ENCODE assay signal across 15 cellular contexts in the genomic region with DNA sequence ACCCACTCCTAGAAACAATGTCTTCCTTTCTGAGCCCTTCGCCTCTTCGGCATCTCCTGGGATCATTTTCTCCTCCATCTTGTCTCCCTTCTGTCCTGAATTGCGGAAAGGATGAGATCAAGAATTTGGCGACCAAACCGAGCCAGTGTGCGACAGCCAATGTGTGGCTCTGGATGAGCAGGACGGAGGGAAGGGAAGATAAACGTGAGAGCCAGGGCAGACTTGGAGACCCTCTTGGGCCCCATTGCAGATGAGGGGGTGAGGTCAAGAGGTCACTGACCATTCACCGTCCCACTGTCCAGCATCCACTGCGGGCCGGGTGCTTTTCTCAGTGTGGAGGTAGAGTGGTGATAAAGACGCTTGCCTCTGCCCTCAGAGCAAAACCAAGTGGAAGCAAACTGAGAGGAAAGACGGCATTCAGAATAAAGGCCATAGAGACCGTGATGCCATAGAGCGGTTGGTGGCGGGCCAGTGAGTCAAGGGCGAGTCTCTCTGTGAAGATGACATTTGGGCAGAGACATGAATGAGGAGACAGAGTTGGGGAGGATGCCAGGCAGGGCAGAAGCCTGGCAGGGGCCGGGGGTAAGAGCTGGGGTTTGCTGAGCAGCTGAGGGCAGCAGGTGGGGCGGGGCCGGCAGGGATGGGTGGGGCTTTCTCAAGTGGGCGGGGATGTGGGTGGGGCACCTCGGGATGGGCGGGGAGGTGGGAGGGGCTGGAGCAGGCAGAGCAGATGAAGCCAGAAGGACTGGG. TPM values are rescaled to one million over a fixed set of nuclear protein-coding genes. Genes with fewer than 3 reads are reported as not detected.
DNase-seq lines count a peak whose midpoint lies in the region; ATAC-seq, FAIRE-seq and TF ChIP-seq lines count a peak whose summit lies in the region.
"Had no signal": no experiment of that assay in that cellular context is flagged by ENCODE, and none has a peak within 500 bp of the region (broad histone marks: within the 10 kb centered on the region; RNA-seq: fewer than 3 reads in every experiment).

No MANE protein-coding gene starts in this region.

- peak; percentile 40; the same call in 2 of the 3 replicates for ATAC-seq in RWPE2 (ENCODE audit: low read depth)
- ATAC-seq: activated T-helper 17 cell treated with anti-CD3 and anti-CD28 coated beads, Interleukin-2, amount 50 U/mL, for 72 hours; right cardiac atrium; stimulated activated naive CD8-positive, alpha-beta T cell treated with anti-CD3 and anti-CD28 coated beads, Interleukin-15, Interleukin-2, amounts not matched to agents 100 U/mL and 50 U/mL, for 24 hours had no signal

- no peaks in the 10 kb centered on the region for H3K27me3 Mint-ChIP-seq in Calu3 (ENCODE audit: unreplicated experiment)
- peaks cover 4% of the 10 kb centered on the region for H3K27me3 Mint-ChIP-seq in activated T-cell treated with anti-CD3 and anti-CD28 coated beads, Interleukin-2, amount 50 U/mL, for 24 hours

- H3K4me1 Mint-ChIP-seq in Calu3 (ENCODE audit: low read depth, unreplicated experiment) = no peaks in the 10 kb centered on the region
- H3K4me1 Mint-ChIP-seq in activated T-cell treated with anti-CD3 and anti-CD28 coated beads, Interleukin-2, amount 50 U/mL, for 24 hours (ENCODE audit: low read depth) = no peaks in the 10 kb centered on the region
- H3K4me1 Mint-ChIP-seq: activated CD4-positive, alpha-beta T cell treated with anti-CD3 and anti-CD28 coated beads, Interleukin-2, amount 10 ng/mL, durations not matched to agents 24 days and 14 days; naive B cell had no signal

- H3K4me3 Mint-ChIP-seq in Calu3 (ENCODE audit: low read depth, unreplicated experiment) = no peak overlapping the region
- H3K4me3 Mint-ChIP-seq in activated T-cell treated with anti-CD3 and anti-CD28 coated beads, Interleukin-2, amount 50 U/mL, for 24 hours = no peak overlapping the region
- H3K4me3 Mint-ChIP-seq: activated CD4-positive, alpha-beta T cell treated with anti-CD3 and anti-CD28 coated beads, Interleukin-2, amount 10 ng/mL, durations not matched to agents 24 days and 14 days; activated T-helper 17 cell treated with anti-CD3 and anti-CD28 coated beads, Interleukin-2, amount 50 U/mL, for 72 hours; naive B cell had no signal

- no peak for TF ChIP-seq CTCF in Calu3 (IDR thresholded peaks at IDR 0.05; ENCODE audit: unreplicated experiment)
- TF ChIP-seq CTCF in RWPE2 (IDR thresholded peaks at IDR 0.05; ENCODE audit: poor library complexity, severe bottlenecking) = no peak

- no peaks in the 10 kb centered on the region for H3K36me3 ChIP-seq in RWPE2 (ENCODE audit: low read depth)

- H3K4me1 ChIP-seq in RWPE2 (ENCODE audit: insufficient read depth, poor library complexity, severe bottlenecking) = no peaks in the 10 kb centered on the region

- no peak for FAIRE-seq in GM18507 (lab: Jason Lieb, UNC)

- intact Hi-C loops in Calu3 (cut with micrococcal nuclease; ENCODE audit: unreplicated experiment) = no loop called here

- BruUV-seq in Calu3 (replicated peaks; lab: Mats Ljungman, UMichigan) = no TSS peak

- no peak overlapping the region for H3K27ac ChIP-seq in RWPE2 (ENCODE audit: poor library complexity, severe bottlenecking)

- CTCF ChIA-PET in Calu3 (lab: Charles Lee) = interaction anchor here (0.6 kb wide), 1 partner anchor 1527 kb away, joined by 3 read pairs; no protein-coding TSS in a partner anchor

- no peaks in the 10 kb centered on the region for H3K9me3 ChIP-seq in RWPE2 (ENCODE audit: severe bottlenecking)

- H3K36me3 Mint-ChIP-seq in Calu3 (ENCODE audit: insufficient read depth, unreplicated experiment) = no peaks in the 10 kb centered on the region
- H3K36me3 Mint-ChIP-seq in activated T-cell treated with anti-CD3 and anti-CD28 coated beads, Interleukin-2, amount 50 U/mL, for 24 hours (ENCODE audit: low read depth) = no peaks in the 10 kb centered on the region
- H3K36me3 Mint-ChIP-seq: naive B cell had no signal

- no peak overlapping the region for H3K27ac Mint-ChIP-seq in Calu3 (ENCODE audit: unreplicated experiment)
- no peak overlapping the region for H3K27ac Mint-ChIP-seq in activated T-cell treated with anti-CD3 and anti-CD28 coated beads, Interleukin-2, amount 50 U/mL, for 24 hours
- H3K27ac Mint-ChIP-seq: activated CD4-positive, alpha-beta T cell treated with anti-CD3 and anti-CD28 coated beads, Interleukin-2, amount 10 ng/mL, durations not matched to agents 24 days and 14 days; activated T-helper 17 cell treated with anti-CD3 and anti-CD28 coated beads, Interleukin-2, amount 50 U/mL, for 72 hours; naive B cell had no signal

- no peaks in the 10 kb centered on the region for H3K9me3 Mint-ChIP-seq in Calu3 (ENCODE audit: low read depth, unreplicated experiment)
- H3K9me3 Mint-ChIP-seq in activated T-cell treated with anti-CD3 and anti-CD28 coated beads, Interleukin-2, amount 50 U/mL, for 24 hours = no peaks in the 10 kb centered on the region
- H3K9me3 Mint-ChIP-seq: activated T-helper 17 cell treated with anti-CD3 and anti-CD28 coated beads, Interleukin-2, amount 50 U/mL, for 72 hours had no signal

- DNase-seq in Calu3 (peak; percentile 24), GM18507 (ENCODE audit: extremely low spot score, insufficient read length, low read depth) (peak; percentile 28), RWPE2 (ENCODE audit: low spot score) (no peak), islet precursor cell (peak; percentile 54), Kasumi-1 (lab: John Stamatoyannopoulos, UW) (no peak), NCI-H748 (lab: John Stamatoyannopoulos, UW; ENCODE audit: unreplicated experiment) (no peak), kidney tubule cell (ENCODE audit: low spot score) (no peak)
- DNase-seq in activated T-cell treated with anti-CD3 and anti-CD28 coated beads, Interleukin-2, amount 50 U/mL, for 24 hours = no peak
- DNase-seq: activated CD4-positive, alpha-beta T cell treated with anti-CD3 and anti-CD28 coated beads, Interleukin-2, amount 10 ng/mL, durations not matched to agents 24 days and 14 days; naive B cell; NCI-H1436 treated with DMSO at 0.1 percent for 48 hours; NCI-H774; right cardiac atrium; stimulated activated naive CD8-positive, alpha-beta T cell treated with anti-CD3 and anti-CD28 coated beads, Interleukin-15, Interleukin-2, amounts not matched to agents 100 U/mL and 50 U/mL, for 24 hours had no signal

- no peak overlapping the region for H3K4me3 ChIP-seq in RWPE2 (ENCODE audit: severe bottlenecking)

- no peaks in the 10 kb centered on the region for H3K27me3 ChIP-seq in RWPE2 (ENCODE audit: insufficient read depth, poor library complexity, severe bottlenecking)

RNA-seq across cellular contexts. Expression of gene ACAA2, which starts 55.6 kb away (rescaled TPM):
- total RNA-seq in Calu3 (2022) = 77.1 and 79.9 TPM in 2 replicates

Comparison
In these comparisons a context has a peak if more than half of its experiments do, and no peak if none do; other contexts are left out.
1. DNase-seq: peak in Calu3 (single experiment), GM18507 (single experiment) and islet precursor cell (single experiment); none in RWPE2 (single experiment), Kasumi-1 (0 of 2), NCI-H748 (single experiment), activated T-cell treated with anti-CD3 and anti-CD28 coated beads, Interleukin-2, amount 50 U/mL, for 24 hours (single experiment) and kidney tubule cell (single experiment).